14 cellular contexts compared by ENCODE assay signal in the genomic region with DNA sequence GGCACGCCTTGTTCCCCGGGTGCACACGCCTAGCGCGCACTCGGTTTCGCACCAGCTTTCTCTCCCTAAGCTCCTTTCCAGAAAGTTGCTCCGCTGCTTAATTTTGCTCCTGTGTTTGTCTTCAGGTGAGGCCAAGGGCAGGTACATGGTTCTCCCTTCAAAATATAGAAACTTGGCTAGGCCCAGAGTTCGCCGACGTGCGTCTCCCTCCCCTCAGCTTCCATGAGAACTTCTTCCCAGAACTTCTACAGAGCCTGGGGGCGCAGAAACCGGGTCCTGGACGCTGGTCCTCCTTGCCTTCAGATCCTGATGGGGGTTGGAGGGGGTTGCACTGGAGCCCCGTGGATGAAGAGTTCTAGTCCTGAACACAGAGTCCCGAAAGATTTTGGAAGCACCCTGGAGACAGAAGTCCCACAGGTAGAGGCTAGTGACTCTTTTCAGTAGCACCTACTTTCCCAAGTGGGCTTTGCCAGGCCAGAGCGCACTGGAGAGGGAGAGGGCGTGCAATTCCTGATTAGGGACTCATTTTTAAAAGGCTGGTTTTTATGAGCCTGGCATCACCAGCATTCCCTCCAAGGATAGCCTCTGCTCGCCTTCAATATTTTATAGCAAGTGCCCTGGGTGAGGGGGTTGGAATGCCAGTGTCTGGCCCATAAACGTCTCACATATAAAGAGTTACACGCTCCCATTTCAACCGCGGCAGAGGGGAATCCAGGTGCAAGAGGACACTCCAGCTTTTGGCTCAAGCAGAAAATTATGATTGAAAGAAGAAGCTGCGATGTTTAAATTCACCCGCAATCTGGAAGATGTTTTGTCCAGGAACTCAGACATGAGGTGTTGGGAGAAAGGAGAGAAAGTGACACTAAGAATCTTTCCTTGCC.
DNase-seq lines count a peak whose midpoint lies in the region; ATAC-seq and TF ChIP-seq lines count a peak whose summit lies in the region.
"Had no signal": no experiment of that assay in that cellular context is flagged by ENCODE, and none has a peak within 500 bp of the region (broad histone marks: within the 10 kb centered on the region; RNA-seq: fewer than 3 reads in every experiment).

No MANE protein-coding gene starts in this region.

- H2BK5ac ChIP-seq in H9 (ENCODE audit: insufficient read length, low read length), result no peak overlapping the region
- no peak overlapping the region for H2BK5ac ChIP-seq in mesenchymal stem cell (ENCODE audit: low read depth, low read length, poor library complexity, severe bottlenecking)

- no peak for ATAC-seq in HG02763 (IDR thresholded peaks at IDR 0.05; ENCODE audit: unreplicated experiment)
- ATAC-seq: A549 had no signal

- peaks cover 100% of the 10 kb centered on the region for H3K27me3 Mint-ChIP-seq in H9 (ENCODE audit: low read depth)
- H3K27me3 Mint-ChIP-seq in endodermal cell (ENCODE audit: insufficient read depth), result peaks cover 98% of the 10 kb centered on the region

- H3T11ph ChIP-seq in H9 (ENCODE audit: low read length), result no peak overlapping the region

- peaks cover 2 to 3% of the 10 kb centered on the region in 2 experiments; a peak in 1 of 5 replicates for H3K9me3 Mint-ChIP-seq in H9
- H3K9me3 Mint-ChIP-seq in endodermal cell, result no peaks in the 10 kb centered on the region

- H3K36me3 ChIP-seq in ES-I3 (ENCODE audit: insufficient read depth, low read length) (no peaks in the 10 kb centered on the region), endodermal cell (ENCODE audit: control insufficient read depth, insufficient read depth, low read length) (no peaks in the 10 kb centered on the region), mesenchymal stem cell (ENCODE audit: control insufficient read depth in 1 of 2, insufficient read depth in 2 of 2, low read depth in 1 of 2, low read length in 2 of 2) (no peaks in the 10 kb centered on the region)
- H3K36me3 ChIP-seq: SJSA1 had no signal

- no peak overlapping the region for H4K5ac ChIP-seq in H9 (ENCODE audit: insufficient read length, low read depth, low read length)

- H3K4me2 ChIP-seq in H9 (ENCODE audit: insufficient read depth, insufficient read length, low read length), result peak overlapping the region; percentile 29
- no peak overlapping the region for H3K4me2 ChIP-seq in mesenchymal stem cell (ENCODE audit: low read length, poor library complexity, severe bottlenecking)
- H3K4me2 ChIP-seq: A549 had no signal

- H3K9ac ChIP-seq in ES-I3 (ENCODE audit: low read depth, low read length) (peak overlapping the region; percentile 59; the same call in 1 of the 2 replicates), H9 (ENCODE audit: extremely low read depth, insufficient read length, low read length) (no peak overlapping the region), endodermal cell (ENCODE audit: extremely low read depth, low read length, poor library complexity, severe bottlenecking) (no peak overlapping the region), mesenchymal stem cell (ENCODE audit: low read length) (no peak overlapping the region)

- H3K23me2 ChIP-seq in H9 (ENCODE audit: insufficient read length, low read depth, low read length, poor library complexity, severe bottlenecking), result peaks cover 15% of the 10 kb centered on the region

- H2BK15ac ChIP-seq in H9 (ENCODE audit: low read depth, low read length) (no peak overlapping the region), mesenchymal stem cell (ENCODE audit: low read depth, poor library complexity, severe bottlenecking) (no peak overlapping the region)

- H3K79me1 ChIP-seq in H9 (ENCODE audit: insufficient read depth, low read depth, low read length, poor library complexity, severe bottlenecking), result no peaks in the 10 kb centered on the region
- no peaks in the 10 kb centered on the region for H3K79me1 ChIP-seq in mesenchymal stem cell (replicated peaks; ENCODE audit: low read length, poor library complexity, severe bottlenecking)

- no peak overlapping the region for H3K27ac ChIP-seq in H9 (ENCODE audit: insufficient read length, low read depth, low read length)
- no peak overlapping the region for H3K27ac ChIP-seq in endodermal cell (ENCODE audit: low read depth, low read length)
- H3K27ac ChIP-seq in mesenchymal stem cell (ENCODE audit: low read length, poor library complexity, severe bottlenecking), result no peak overlapping the region
- H3K27ac ChIP-seq: A549, SJSA1 had no signal

- no peak overlapping the region for H3K56ac ChIP-seq in H9 (ENCODE audit: insufficient read length, low read depth, low read length)

- H2AK5ac ChIP-seq in H9 (ENCODE audit: insufficient read length, low read length), result no peak overlapping the region
- H2AK5ac ChIP-seq in mesenchymal stem cell (ENCODE audit: low read length, severe bottlenecking), result peak overlapping the region; percentile 35

- no peak for TF ChIP-seq CTCF in H9 (conservative IDR thresholded peaks at IDR 0.05)
- no peak for TF ChIP-seq CTCF in endodermal cell (conservative IDR thresholded peaks at IDR 0.05)

- H3K4me1 Mint-ChIP-seq in H9, result peaks cover 35 to 42% of the 10 kb centered on the region in 2 experiments
- H3K4me1 Mint-ChIP-seq in endodermal cell, result peaks cover 33% of the 10 kb centered on the region

- no peak for DNase-seq in H9
- DNase-seq in endodermal cell, result peak; percentile 65
- no peak for DNase-seq in mesenchymal stem cell
- no peak for DNase-seq in NCI-H146 treated with DMSO at 0.1 percent for 48 hours (lab: John Stamatoyannopoulos, UW; ENCODE audit: unreplicated experiment)
- DNase-seq in NCI-H1436 treated with DMSO at 0.1 percent for 48 hours (lab: John Stamatoyannopoulos, UW), result no peak
- DNase-seq: C1 segment of cervical spinal cord, KBM-7, NCI-H1436, NCI-H2081, NCI-H524 had no signal

- H2BK120ac ChIP-seq in H9 (ENCODE audit: low read depth, low read length, poor library complexity, severe bottlenecking), result no peak overlapping the region
- H2BK120ac ChIP-seq in mesenchymal stem cell (ENCODE audit: low read depth, low read length), result no peak overlapping the region

- no peak overlapping the region for H4K8ac ChIP-seq in H9 (replicated peaks; ENCODE audit: insufficient read length, low read depth, low read length)
- no peak overlapping the region for H4K8ac ChIP-seq in mesenchymal stem cell (ENCODE audit: low read length)

- H4K20me1 ChIP-seq in H9 (ENCODE audit: control insufficient read depth, insufficient read depth, insufficient read length), result no peaks in the 10 kb centered on the region

- H3K4me3 Mint-ChIP-seq in H9, result peak overlapping the region in 1 of 2 experiments; percentile 72; a peak in 3 of 5 replicates
- peak overlapping the region; percentile 6 for H3K4me3 Mint-ChIP-seq in endodermal cell

- H4K91ac ChIP-seq in H9 (ENCODE audit: insufficient read length, low read depth, low read length), result no peak overlapping the region
- H4K91ac ChIP-seq in mesenchymal stem cell (ENCODE audit: low read length), result no peak overlapping the region

- H2BK12ac ChIP-seq in H9 (ENCODE audit: insufficient read length, low read depth, low read length) (no peak overlapping the region), mesenchymal stem cell (ENCODE audit: low read length in 2 of 2) (no peak overlapping the region)

- H3K4me1 ChIP-seq in ES-I3 (ENCODE audit: insufficient read depth, low read length) (peaks cover 3% of the 10 kb centered on the region; the same call in 1 of the 2 replicates), H9 (ENCODE audit: insufficient read depth, low read length) (no peaks in the 10 kb centered on the region), endodermal cell (ENCODE audit: control insufficient read depth, insufficient read depth, low read length) (peaks cover 10% of the 10 kb centered on the region), mesenchymal stem cell (ENCODE audit: control insufficient read depth, insufficient read depth, low read depth, low read length) (peaks cover 35% of the 10 kb centered on the region)
- H3K4me1 ChIP-seq: A549 had no signal

- H3K4me3 ChIP-seq in endodermal cell (ENCODE audit: low read length), result no peak overlapping the region
- no peak overlapping the region for H3K4me3 ChIP-seq in mesenchymal stem cell (ENCODE audit: insufficient read depth in 1 of 2, low read depth in 1 of 2, low read length in 2 of 2)
- H3K4me3 ChIP-seq: A549, SJSA1 had no signal

- H2AFZ ChIP-seq in H9 (ENCODE audit: low read length), result no peak overlapping the region
- no peak overlapping the region for H2AFZ ChIP-seq in mesenchymal stem cell (ENCODE audit: low read depth, low read length)

- H3K27me3 ChIP-seq in H9 (ENCODE audit: insufficient read depth, low read length), result peaks cover 84% of the 10 kb centered on the region
- peaks cover 100% of the 10 kb centered on the region for H3K27me3 ChIP-seq in endodermal cell (ENCODE audit: control insufficient read depth, insufficient read depth, low read length, poor library complexity, severe bottlenecking)
- peaks cover 66 to 100% of the 10 kb centered on the region in 2 experiments for H3K27me3 ChIP-seq in mesenchymal stem cell (ENCODE audit: control insufficient read depth in 1 of 2, insufficient read depth in 1 of 2, low read length in 2 of 2)
- H3K27me3 ChIP-seq: SJSA1 had no signal

- H2BK20ac ChIP-seq in H9 (ENCODE audit: low read depth, low read length, poor library complexity, severe bottlenecking), result no peak overlapping the region

- no peaks in the 10 kb centered on the region for H3K9me3 ChIP-seq in ES-I3 (ENCODE audit: control insufficient read depth, insufficient read depth, low read length)
- H3K9me3 ChIP-seq in H9 (ENCODE audit: control insufficient read depth, low read depth, low read length), result no peaks in the 10 kb centered on the region
- H3K9me3 ChIP-seq in endodermal cell (ENCODE audit: control insufficient read depth, low read length), result no peaks in the 10 kb centered on the region
- H3K9me3 ChIP-seq in mesenchymal stem cell (ENCODE audit: control insufficient read depth, low read length), result no peaks in the 10 kb centered on the region
- H3K9me3 ChIP-seq: A549 had no signal

- H3K14ac ChIP-seq in H9 (ENCODE audit: insufficient read depth, low read length) (no peak overlapping the region), mesenchymal stem cell (ENCODE audit: low read length in 2 of 2) (no peak overlapping the region)

- H3K23ac ChIP-seq in H9 (ENCODE audit: insufficient read length, low read depth, low read length), result no peak overlapping the region
- H3K23ac ChIP-seq in mesenchymal stem cell (ENCODE audit: low read length in 2 of 2), result peak overlapping the region in 1 of 2 experiments; percentile 38

- H3K27ac Mint-ChIP-seq in H9 (no peak overlapping the region), endodermal cell (no peak overlapping the region)

- H3K79me2 ChIP-seq in H9 (ENCODE audit: insufficient read depth, low read length), result no peaks in the 10 kb centered on the region

- no peak overlapping the region for H3K4ac ChIP-seq in H9 (ENCODE audit: low read depth, low read length)
- no peak overlapping the region for H3K4ac ChIP-seq in mesenchymal stem cell (ENCODE audit: low read depth in 1 of 2, low read length in 2 of 2)

- WGBS in H9 (ENCODE audit: extremely low coverage, insufficient read length, low lambda C conversion rate), result no CpG with 5 or more reads among the region's 26 CpGs
- WGBS in endodermal cell (ENCODE audit: insufficient coverage in 1 of 2, insufficient read length in 1 of 2), 2 experiments, result 19 to 21% methylated on average over 12 to 26 of the region's 26 CpGs
- 23% methylated on average over 25 of the region's 26 CpGs for WGBS in mesenchymal stem cell

- H3K36me3 Mint-ChIP-seq in H9 (ENCODE audit: insufficient read depth in 1 of 3, low read depth in 3 of 3), result no peaks in the 10 kb centered on the region; a peak in 2 of 7 replicates
- no peaks in the 10 kb centered on the region for H3K36me3 Mint-ChIP-seq in endodermal cell (ENCODE audit: low read depth)

- H3K18ac ChIP-seq in H9 (ENCODE audit: insufficient read length, low read depth, low read length), result no peak overlapping the region
- no peak overlapping the region for H3K18ac ChIP-seq in mesenchymal stem cell (ENCODE audit: low read depth in 1 of 2, low read length in 2 of 2)
